8 cellular contexts compared by ENCODE assay signal in genomic region chr6:155314092-155314772, GRCh38. TPM values are rescaled to one million over a fixed set of nuclear protein-coding genes. Genes with fewer than 3 reads are reported as not detected.
DNase-seq lines count a peak whose midpoint lies in the region; ATAC-seq and TF ChIP-seq lines count a peak whose summit lies in the region.

Gene TFB1M, minus strand, starts transcription at chr6:155314484. Its CDS starts 56 bp downstream, at chr6:155314428.

- H2AFZ ChIP-seq in GM23338, result peak within 1 kb of the TSS; percentile 88

- peak within 1 kb of the TSS; percentile 92 for H3K27ac ChIP-seq in GM23338 (ENCODE audit: low read depth)

- TF ChIP-seq POLR2A in Raji (IDR thresholded peaks at IDR 0.05; ENCODE audit: insufficient read depth, low read depth, low read length), result peak; percentile 87

- H3K27me3 ChIP-seq in GM23338 (ENCODE audit: insufficient read depth), result no peaks in the 10 kb centered on the region

- H3K27me3 Mint-ChIP-seq in GM23338 (ENCODE audit: insufficient read depth, low read depth, poor library complexity) (peaks cover 3% of the 10 kb centered on the region), natural killer cell (ENCODE audit: low read depth in 2 of 2) (peaks cover 0 to 2% of the 10 kb centered on the region in 2 donors)

- no peaks in the 10 kb centered on the region for H4K20me1 ChIP-seq in GM23338 (replicated peaks; ENCODE audit: insufficient read depth)

- H3K4me3 Mint-ChIP-seq in GM23338 (peak within 1 kb of the TSS; percentile 99), natural killer cell (peak within 1 kb of the TSS; percentile 94)

- H3K36me3 Mint-ChIP-seq in GM23338 (ENCODE audit: low read depth) (peaks cover 26% of the 10 kb centered on the region; the same call in 2 of the 3 replicates), natural killer cell (no peaks in the 10 kb centered on the region)

- peaks cover 27% of the 10 kb centered on the region for H3K79me2 ChIP-seq in GM23338 (replicated peaks; ENCODE audit: insufficient read depth)

- no peaks in the 10 kb centered on the region for H3F3A ChIP-seq in GM23338 (replicated peaks; ENCODE audit: low read depth)

- H3K9me3 Mint-ChIP-seq in GM23338, result no peaks in the 10 kb centered on the region
- H3K9me3 Mint-ChIP-seq in natural killer cell, result no peaks in the 10 kb centered on the region

- peaks cover 6% of the 10 kb centered on the region; the same call in 1 of the 2 replicates for H3K9me2 ChIP-seq in GM23338 (ENCODE audit: insufficient read depth)

- DNase-seq in Daoy (ENCODE audit: low read depth) (peak; percentile 100), GM23338 (ENCODE audit: low spot score) (peak; percentile 99), LHCN-M2 (ENCODE audit: low read depth) (peak; percentile 98), fibroblast of peridontal ligament (ENCODE audit: extremely low read depth) (peak; percentile 98), natural killer cell (peak; percentile 94)
- DNase-seq in activated T-helper 9 cell treated with anti-CD3 and anti-CD28 coated beads, Interleukin-2, amount 50 U/mL, for 16 hours (ENCODE audit: low read depth), result peak; percentile 97
- DNase-seq in stimulated activated naive CD4-positive, alpha-beta T cell treated with Interleukin-2 at 50 U/mL for 16 hours (lab: John Stamatoyannopoulos, UW), result peak; percentile 97

- peak; percentile 99 for ATAC-seq in GM23338
- ATAC-seq in natural killer cell, result peak; percentile 90 to 96 (median 91)

- H3K4me2 ChIP-seq in GM23338, result peak within 1 kb of the TSS; percentile 90

- no peaks in the 10 kb centered on the region; the same call in 1 of the 2 replicates for H3K4me1 ChIP-seq in GM23338 (ENCODE audit: insufficient read depth)

- peaks cover 5% of the 10 kb centered on the region; the same call in 1 of the 3 replicates for H3K4me1 Mint-ChIP-seq in GM23338
- H3K4me1 Mint-ChIP-seq in natural killer cell, result peaks cover 19 to 22% of the 10 kb centered on the region in 2 donors

- H3K4me3 ChIP-seq in GM23338, result peak within 1 kb of the TSS; percentile 87

- intact Hi-C loops in natural killer cell (cut with micrococcal nuclease), result loop anchor here (5.0 kb wide), 1 partner anchor 582 kb away; the partner anchor contains the start of gene SCAF8

- peaks cover 14% of the 10 kb centered on the region; the same call in 1 of the 2 replicates for H3K36me3 ChIP-seq in GM23338 (ENCODE audit: insufficient read depth)

- peak within 1 kb of the TSS; percentile 96 for H3K27ac Mint-ChIP-seq in GM23338
- peak within 1 kb of the TSS; percentile 94 to 98 for H3K27ac Mint-ChIP-seq in natural killer cell

- TF ChIP-seq CTCF in GM23338 (conservative IDR thresholded peaks at IDR 0.05; ENCODE audit: low read depth in 2 of 2) (no peak), natural killer cell (IDR thresholded peaks at IDR 0.05) (no peak)

TF ChIP-seq in GM23338, 12 proteins besides CTCF, POLR2A, EP300 and RAD21:
- TF ChIP-seq ZNF331 (CRISPR knock-in tag; IDR thresholded peaks at IDR 0.05; ENCODE audit: low read depth) (no peak), ZNF462 (CRISPR knock-in tag; IDR thresholded peaks at IDR 0.05) (no peak), POLR2AphosphoS5 (IDR thresholded peaks at IDR 0.05; ENCODE audit: low read depth) (peak; percentile 94), EZH2 (IDR thresholded peaks at IDR 0.05; ENCODE audit: low read depth, unreplicated experiment) (no peak), CREB1 (CRISPR knock-in tag; IDR thresholded peaks at IDR 0.05; ENCODE audit: low read depth) (no peak), ETS1 (IDR thresholded peaks at IDR 0.05) (no peak)

RNA-seq across cellular contexts. Expression of gene TFB1M, which starts in this region (rescaled TPM):
- total RNA-seq in Daoy (2014; rRNA removed; shearing (Covaris generic)), result 28.3 and 34.0 TPM in 2 replicates
- total RNA-seq in GM23338 (2014; rRNA removed; shearing (Covaris generic)), result 37.5 and 51.1 TPM in 2 replicates
- 66.9 and 69.6 TPM in 2 replicates for polyA plus RNA-seq in GM23338 (2016; fragmentation: Nextera tagmentation; extraction: Ambion mirVana)
- total RNA-seq in LHCN-M2 (2014; rRNA removed), result 21.2 and 21.7 TPM in 2 replicates
- 14.2 TPM for polyA plus RNA-seq in LHCN-M2 (2012)
- total RNA-seq in natural killer cell, result 10 to 100 TPM; 14.1 to 20.1 (median 17.1) TPM

Comparison
In these comparisons a context has a peak if more than half of its experiments do, and no peak if none do; other contexts are left out.
1. Peak in every context shown above with its lines: DNase-seq, ATAC-seq, H3K4me3 ChIP-seq and H3K27ac ChIP-seq.